14 cellular contexts compared by ENCODE assay signal in genomic region chr19:34994643-34995471, GRCh38. TPM values are rescaled to one million over a fixed set of nuclear protein-coding genes. Genes with fewer than 3 reads are reported as not detected.
A peak's percentile ranks its signal among the peaks of the same experiment; 100 is the strongest.
DNase-seq lines count a peak whose midpoint lies in the region; ATAC-seq and TF ChIP-seq lines count a peak whose summit lies in the region.
"Had no signal": no experiment of that assay in that cellular context is flagged by ENCODE, and none has a peak within 500 bp of the region (broad histone marks: within the 10 kb centered on the region; RNA-seq: fewer than 3 reads in every experiment).

No MANE protein-coding gene starts in this region.

- peaks cover 9% of the 10 kb centered on the region for H3K27me3 Mint-ChIP-seq in glutamatergic neuron (ENCODE audit: unreplicated experiment)
- no peaks in the 10 kb centered on the region for H3K27me3 Mint-ChIP-seq in stimulated activated naive CD8-positive, alpha-beta T cell treated with anti-CD3 and anti-CD28 coated beads, Interleukin-15, amount 100 ng/mL, for 72 hours

- no peak for TF ChIP-seq CTCF in C4-2B (conservative IDR thresholded peaks at IDR 0.05)
- TF ChIP-seq CTCF in esophagus squamous epithelium (IDR thresholded peaks at IDR 0.05): no peak
- TF ChIP-seq CTCF in ovary (IDR thresholded peaks at IDR 0.05): no peak
- TF ChIP-seq CTCF in glutamatergic neuron (IDR thresholded peaks at IDR 0.05; ENCODE audit: partially characterized antibody, unreplicated experiment): no peak

- peaks cover 7% of the 10 kb centered on the region for H3K4me1 Mint-ChIP-seq in glutamatergic neuron (ENCODE audit: low read depth, unreplicated experiment)
- peaks cover 80% of the 10 kb centered on the region for H3K4me1 Mint-ChIP-seq in stimulated activated naive CD8-positive, alpha-beta T cell treated with anti-CD3 and anti-CD28 coated beads, Interleukin-15, amount 100 ng/mL, for 72 hours

- intact Hi-C loops in esophagus squamous epithelium (cut with DNase I) (no loop called here), ovary (cut with DNase I) (no loop called here)

- H3K27ac Mint-ChIP-seq in glutamatergic neuron (ENCODE audit: unreplicated experiment): no peak overlapping the region
- no peak overlapping the region for H3K27ac Mint-ChIP-seq in stimulated activated naive CD8-positive, alpha-beta T cell treated with anti-CD3 and anti-CD28 coated beads, Interleukin-15, amount 100 ng/mL, for 72 hours
- H3K27ac Mint-ChIP-seq: activated T-cell treated with anti-CD3 and anti-CD28 coated beads, Interleukin-2, amount 50 U/mL, for 72 hours had no signal

- no peak for TF ChIP-seq POLR2A in esophagus squamous epithelium (IDR thresholded peaks at IDR 0.05)
- no peak for TF ChIP-seq POLR2A in ovary (IDR thresholded peaks at IDR 0.05)

- no peak overlapping the region for H3K4me3 Mint-ChIP-seq in glutamatergic neuron (ENCODE audit: unreplicated experiment)
- no peak overlapping the region for H3K4me3 Mint-ChIP-seq in stimulated activated naive CD8-positive, alpha-beta T cell treated with anti-CD3 and anti-CD28 coated beads, Interleukin-15, amount 100 ng/mL, for 72 hours
- H3K4me3 Mint-ChIP-seq: activated T-cell treated with anti-CD3 and anti-CD28 coated beads, Interleukin-2, amount 50 U/mL, for 72 hours; stimulated activated effector memory CD8-positive, alpha-beta T cell treated with anti-CD3 and anti-CD28 coated beads, Interleukin-12 subunit alpha, Interleukin-12 subunit beta, amount 100 ng/mL, for 72 hours had no signal

- H3K36me3 ChIP-seq in esophagus squamous epithelium (no peaks in the 10 kb centered on the region), ovary (no peaks in the 10 kb centered on the region)

- no peak for ATAC-seq in stimulated activated naive CD8-positive, alpha-beta T cell treated with anti-CD3 and anti-CD28 coated beads, Interleukin-15, amount 100 ng/mL, for 72 hours
- ATAC-seq: activated T-cell treated with anti-CD3 and anti-CD28 coated beads, Interleukin-2, amount 50 U/mL, for 72 hours; stimulated activated effector memory CD8-positive, alpha-beta T cell treated with anti-CD3 and anti-CD28 coated beads, Interleukin-12 subunit alpha, Interleukin-12 subunit beta, amount 100 ng/mL, for 72 hours had no signal

- no peaks in the 10 kb centered on the region for H3K9me3 ChIP-seq in esophagus squamous epithelium
- no peaks in the 10 kb centered on the region for H3K9me3 ChIP-seq in ovary

- H3K4me3 ChIP-seq in esophagus squamous epithelium (no peak overlapping the region), ovary (no peak overlapping the region)

- peak; percentile 84 for DNase-seq in NCI-H748 (lab: John Stamatoyannopoulos, UW; ENCODE audit: unreplicated experiment)
- no peak for DNase-seq in esophagus squamous epithelium (lab: John Stamatoyannopoulos, UW)
- peak; percentile 64 to 73 (median 70) for DNase-seq in ovary
- DNase-seq in glutamatergic neuron: no peak
- DNase-seq in NCI-H1048 (lab: John Stamatoyannopoulos, UW): no peak
- DNase-seq in NCI-H82 treated with DMSO at 0.1 percent for 48 hours (lab: John Stamatoyannopoulos, UW; ENCODE audit: unreplicated experiment): no peak
- DNase-seq in stimulated activated naive CD8-positive, alpha-beta T cell treated with anti-CD3 and anti-CD28 coated beads, Interleukin-15, amount 100 ng/mL, for 72 hours: no peak
- DNase-seq: activated T-cell treated with anti-CD3 and anti-CD28 coated beads, Interleukin-2, amount 50 U/mL, for 72 hours; NCI-H2107; T-helper 1 cell had no signal

- H3K36me3 Mint-ChIP-seq in glutamatergic neuron (ENCODE audit: unreplicated experiment): no peaks in the 10 kb centered on the region
- H3K36me3 Mint-ChIP-seq: immature natural killer cell had no signal

- no peak for TF ChIP-seq EP300 in ovary (IDR thresholded peaks at IDR 0.05)

- H3K9me3 Mint-ChIP-seq in glutamatergic neuron (ENCODE audit: unreplicated experiment): peaks cover 7% of the 10 kb centered on the region
- H3K9me3 Mint-ChIP-seq in stimulated activated naive CD8-positive, alpha-beta T cell treated with anti-CD3 and anti-CD28 coated beads, Interleukin-15, amount 100 ng/mL, for 72 hours: no peaks in the 10 kb centered on the region
- H3K9me3 Mint-ChIP-seq: stimulated activated effector memory CD8-positive, alpha-beta T cell treated with anti-CD3 and anti-CD28 coated beads, Interleukin-12 subunit alpha, Interleukin-12 subunit beta, amount 100 ng/mL, for 72 hours had no signal

- 69 to 95% methylated on average over 3 to 7 of the region's 16 CpGs for WGBS in esophagus squamous epithelium, 2 donors
- 22 to 33% (median 32%) methylated on average over 16 of the region's 16 CpGs for WGBS in ovary, 3 donors

- H3K27ac ChIP-seq in C4-2B (peak overlapping the region; percentile 62), esophagus squamous epithelium (peak overlapping the region; percentile 36 to 79 (median 56)), ovary (peak overlapping the region; percentile 14 to 58)

- H3K4me1 ChIP-seq in esophagus squamous epithelium: peaks cover 0 to 53% (median 15%) of the 10 kb centered on the region in 3 donors
- H3K4me1 ChIP-seq in ovary (ENCODE audit: insufficient read depth): peaks cover 23% of the 10 kb centered on the region

- H3K27me3 ChIP-seq in esophagus squamous epithelium: no peaks in the 10 kb centered on the region
- H3K27me3 ChIP-seq in ovary: no peaks in the 10 kb centered on the region
- H3K27me3 ChIP-seq: BLaER1 treated with 17β-estradiol and CSF1 and Interleukin-3, amounts not matched to agents 10 nM and 100 nM had no signal

RNA-seq across cellular contexts. Expression of gene GRAMD1A, which starts 5.3 kb away (rescaled TPM):
- total RNA-seq in esophagus squamous epithelium (10 to 100 TPM in 2 of 4 donors, 1 to 10 TPM in 2; 4.6 to 23.3 (median 8.8) TPM), ovary (10 to 100 TPM; 58.3 to 93.7 (median 72.7) TPM), glutamatergic neuron (ENCODE audit: unreplicated experiment) (220 TPM)
- 10 to 100 TPM; 44.5 to 71.6 TPM for polyA plus RNA-seq in ovary

RNA-seq across cellular contexts. Expression of gene ZNF792, which starts 30.8 kb away (rescaled TPM):
- total RNA-seq in esophagus squamous epithelium (1 to 10 TPM; 1.0 to 4.6 (median 2.7) TPM), ovary (1 to 10 TPM; 2.6 to 5.4 (median 4.5) TPM), glutamatergic neuron (ENCODE audit: unreplicated experiment) (6.4 TPM)
- polyA plus RNA-seq in ovary: 1 to 10 TPM; 2.9 to 5.1 TPM

RNA-seq across cellular contexts. Expression of gene SCN1B, which starts 35.4 kb away (rescaled TPM):
- total RNA-seq in esophagus squamous epithelium (1 to 10 TPM in 2 of 4 donors, under 1 TPM in 1, not detected in 1; 0.26 to 5.9 (median 1.2) TPM), ovary (10 to 100 TPM in 3 of 7 donors, 1 to 10 TPM in 3, under 1 TPM in 1; 0.83 to 13.9 (median 5.7) TPM), glutamatergic neuron (ENCODE audit: unreplicated experiment) (12.0 TPM)
- polyA plus RNA-seq in ovary: 10 to 100 TPM in 1 of 2 donors, 1 to 10 TPM in 1; 3.6 to 10.6 TPM

RNA-seq across cellular contexts. Expression of gene HPN, which starts 46.7 kb away (rescaled TPM):
- total RNA-seq in esophagus squamous epithelium (under 1 TPM in 2 of 4 donors, not detected in 2; 0.19 to 0.47 TPM), ovary (10 to 100 TPM in 1 of 7 donors, 1 to 10 TPM in 5, under 1 TPM in 1; 0.45 to 21.1 (median 3.8) TPM), glutamatergic neuron (ENCODE audit: unreplicated experiment) (0.29 TPM)
- polyA plus RNA-seq in ovary: under 1 TPM in 1 of 2 donors, not detected in 1; 0.42 TPM
- polyA plus RNA-seq: immature natural killer cell had no signal

Comparison
In these comparisons a context has a peak if more than half of its experiments do, and no peak if none do; other contexts are left out.
1. DNase-seq: peak in NCI-H748 (single experiment) and ovary (5 of 5); none in esophagus squamous epithelium (single experiment), glutamatergic neuron (single experiment), NCI-H1048 (single experiment), NCI-H82 treated with DMSO at 0.1 percent for 48 hours (single experiment) and stimulated activated naive CD8-positive, alpha-beta T cell treated with anti-CD3 and anti-CD28 coated beads, Interleukin-15, amount 100 ng/mL, for 72 hours (0 of 2).
2. Peak in every context shown above with its lines, with median percentiles within 50 percentile points of each other: H3K27ac ChIP-seq.